In genomic region chr4:146522098-146522861, GRCh38 we compare ENCODE assay signal across 1 cellular context.
TF ChIP-seq lines count a peak whose summit lies in the region.

No MANE protein-coding gene starts in this region.

TF ChIP-seq in HepG2, 621 proteins besides CTCF, POLR2A, EP300 and RAD21 (continued from another document and continues in another):
- TF ChIP-seq PRDM15 (CRISPR knock-in tag; IDR thresholded peaks at IDR 0.05) (peak; percentile 62), ZNF770 (CRISPR knock-in tag; IDR thresholded peaks at IDR 0.05) (0 out of 2 replicates have a peak, but pooled peaks have one; percentile 57), NAIF1 (CRISPR knock-in tag; IDR thresholded peaks at IDR 0.05; ENCODE audit: borderline replicate concordance) (peak; percentile 65; the same call in 1 of the 2 replicates), STAT6 (CRISPR knock-in tag; IDR thresholded peaks at IDR 0.05; ENCODE audit: borderline replicate concordance) (peak; percentile 51; the same call in 1 of the 2 replicates), KMT2A (CRISPR knock-in tag; IDR thresholded peaks at IDR 0.05) (peak; percentile 33; the same call in 1 of the 2 replicates), SRF (IDR thresholded peaks at IDR 0.05; ENCODE audit: low read depth, low read length) (peak; percentile 52; the same call in 1 of the 2 replicates), ZNF619 (CRISPR knock-in tag; IDR thresholded peaks at IDR 0.05) (0 out of 2 replicates have a peak, but pooled peaks have one; percentile 44), CBX2 (IDR thresholded peaks at IDR 0.05; ENCODE audit: low read depth, low read length) (no peak), CBX2 (CRISPR knock-in tag; IDR thresholded peaks at IDR 0.05; ENCODE audit: low read depth) (no peak), SAP130 (CRISPR knock-in tag; IDR thresholded peaks at IDR 0.05; ENCODE audit: low read depth) (peak; percentile 45), KAT8 (CRISPR knock-in tag; IDR thresholded peaks at IDR 0.05) (peak; percentile 56), ELF3 (CRISPR knock-in tag; IDR thresholded peaks at IDR 0.05) (no peak), ZNF580 (CRISPR knock-in tag; IDR thresholded peaks at IDR 0.05; ENCODE audit: borderline replicate concordance, low read depth) (peak; percentile 68; the same call in 1 of the 2 replicates), ASH2L (IDR thresholded peaks at IDR 0.05; ENCODE audit: insufficient read length, low read depth, low read length) (peak; percentile 65), HNRNPLL (IDR thresholded peaks at IDR 0.05; ENCODE audit: low read depth, low read length, poor library complexity, severe bottlenecking) (peak; percentile 66), ZNF329 (CRISPR knock-in tag; IDR thresholded peaks at IDR 0.05; ENCODE audit: low read depth) (no peak), ARID5B (CRISPR knock-in tag; IDR thresholded peaks at IDR 0.05) (0 out of 2 replicates have a peak, but pooled peaks have one; percentile 5), RBFOX2 (IDR thresholded peaks at IDR 0.05; ENCODE audit: low read depth, low read length) (peak; percentile 59; the same call in 1 of the 2 replicates), MYC (CRISPR knock-in tag; IDR thresholded peaks at IDR 0.05; ENCODE audit: borderline replicate concordance) (0 out of 2 replicates have a peak, but pooled peaks have one; percentile 26), MATR3 (CRISPR knock-in tag; IDR thresholded peaks at IDR 0.05) (no peak), IKZF4 (CRISPR knock-in tag; IDR thresholded peaks at IDR 0.05; ENCODE audit: borderline replicate concordance, low read depth, not compliant biosample characterization) (peak; percentile 65), ZNF772 (CRISPR knock-in tag; IDR thresholded peaks at IDR 0.05) (0 out of 2 replicates have a peak, but pooled peaks have one; percentile 17), BCL3 (CRISPR knock-in tag; IDR thresholded peaks at IDR 0.05) (peak; percentile 93), ZNF781 (CRISPR knock-in tag; IDR thresholded peaks at IDR 0.05; ENCODE audit: borderline replicate concordance, not compliant biosample characterization) (peak; percentile 33), WIZ (CRISPR knock-in tag; IDR thresholded peaks at IDR 0.05) (peak; percentile 35; the same call in 1 of the 2 replicates), FOXC1 (CRISPR knock-in tag; IDR thresholded peaks at IDR 0.05; ENCODE audit: borderline replicate concordance) (peak; percentile 76), KDM2A (CRISPR knock-in tag; IDR thresholded peaks at IDR 0.05; ENCODE audit: borderline replicate concordance, low read depth) (peak; percentile 70; the same call in 1 of the 2 replicates), ZNF777 (CRISPR knock-in tag; IDR thresholded peaks at IDR 0.05) (peak; percentile 35; the same call in 1 of the 2 replicates), ZNF567 (CRISPR knock-in tag; IDR thresholded peaks at IDR 0.05; ENCODE audit: borderline replicate concordance) (peak; percentile 52; the same call in 1 of the 2 replicates), ZNF883 (CRISPR knock-in tag; IDR thresholded peaks at IDR 0.05; ENCODE audit: not compliant biosample characterization) (peak; percentile 79), IRF9 (CRISPR knock-in tag; IDR thresholded peaks at IDR 0.05; ENCODE audit: borderline replicate concordance) (peak; percentile 65; the same call in 1 of the 2 replicates), SP1 (IDR thresholded peaks at IDR 0.05) (no peak), SP1 (CRISPR knock-in tag; IDR thresholded peaks at IDR 0.05) (no peak), ZNF7 (CRISPR knock-in tag; IDR thresholded peaks at IDR 0.05) (no peak), ZEB1 (IDR thresholded peaks at IDR 0.05; ENCODE audit: insufficient replicate concordance, low read depth) (no peak), ARHGAP35 (CRISPR knock-in tag; IDR thresholded peaks at IDR 0.05; ENCODE audit: borderline replicate concordance) (peak; percentile 44; the same call in 1 of the 2 replicates), ZNF547 (CRISPR knock-in tag; IDR thresholded peaks at IDR 0.05) (peak; percentile 87), GPBP1L1 (CRISPR knock-in tag; IDR thresholded peaks at IDR 0.05) (no peak), RBM39 (IDR thresholded peaks at IDR 0.05; ENCODE audit: low read depth, low read length, poor library complexity, severe bottlenecking) (peak; percentile 60), TARDBP (CRISPR knock-in tag; IDR thresholded peaks at IDR 0.05) (peak; percentile 39; the same call in 1 of the 2 replicates), PLSCR1 (CRISPR knock-in tag; IDR thresholded peaks at IDR 0.05; ENCODE audit: borderline replicate concordance) (no peak), CREM (IDR thresholded peaks at IDR 0.05) (peak; percentile 90), CREM (CRISPR knock-in tag; IDR thresholded peaks at IDR 0.05) (peak; percentile 62)
